In genomic region chr9:82183181-82183860, GRCh38 we compare ENCODE assay signal across 23 cellular contexts.
DNase-seq lines count a peak whose midpoint lies in the region; ATAC-seq and TF ChIP-seq lines count a peak whose summit lies in the region.
"Had no signal": no experiment of that assay in that cellular context is flagged by ENCODE, and none has a peak within 500 bp of the region (broad histone marks: within the 10 kb centered on the region; RNA-seq: fewer than 3 reads in every experiment).

No MANE protein-coding gene starts in this region.

- no peaks in the 10 kb centered on the region for H3K79me2 ChIP-seq in OCI-LY7 (ENCODE audit: insufficient read depth, low read depth, low read length)

- no peaks in the 10 kb centered on the region; the same call in 1 of the 2 replicates for H3K9me3 ChIP-seq in OCI-LY7 (ENCODE audit: low read length)
- H3K9me3 ChIP-seq: A549 had no signal

- H3K27ac ChIP-seq in OCI-LY7 (ENCODE audit: low read depth, low read length, poor library complexity, severe bottlenecking) = peak overlapping the region; percentile 86
- H3K27ac ChIP-seq: A549, RWPE1 had no signal

- H3K9me2 ChIP-seq in OCI-LY7 (ENCODE audit: insufficient read depth, low read length) = no peaks in the 10 kb centered on the region

- H3K36me3 ChIP-seq in OCI-LY7 (ENCODE audit: insufficient read depth, low read length) = no peaks in the 10 kb centered on the region; the same call in 1 of the 2 replicates

- CTCF ChIA-PET in OCI-LY7 (lab: Charles Lee; ENCODE audit: unreplicated experiment) = no interaction called here

- TF ChIP-seq CTCF in AG10803 (conservative IDR thresholded peaks at IDR 0.05; ENCODE audit: low read length) (no peak), OCI-LY7 (conservative IDR thresholded peaks at IDR 0.05; ENCODE audit: low read length) (no peak), fibroblast of the aortic adventitia (IDR thresholded peaks at IDR 0.05; ENCODE audit: insufficient read depth, low read length) (no peak)

- H3K4me3 ChIP-seq in AG10803 (ENCODE audit: low read length) = no peak overlapping the region
- H3K4me3 ChIP-seq in OCI-LY7 (ENCODE audit: low read depth, low read length, poor library complexity, severe bottlenecking) = no peak overlapping the region
- H3K4me3 ChIP-seq in fibroblast of the aortic adventitia (ENCODE audit: low read depth, low read length) = no peak overlapping the region
- H3K4me3 ChIP-seq: A549, GM12878 had no signal

- DNase-seq in AG08395 (ENCODE audit: low spot score) = peak; percentile 2
- peak; percentile 40 for DNase-seq in AG10803 (ENCODE audit: low read depth)
- peak; percentile 73 for DNase-seq in OCI-LY7 (ENCODE audit: low spot score)
- DNase-seq in fibroblast of the aortic adventitia (ENCODE audit: low read depth) = peak; percentile 30
- no peak for DNase-seq in amygdala (lab: John Stamatoyannopoulos, UW)
- DNase-seq in activated CD4-positive, alpha-beta T cell treated with anti-CD3 and anti-CD28 coated beads for 1 hour = no peak
- DNase-seq: Calu3, HCEC 1CT, KBM-7, NCI-H1048, NCI-H1417, NCI-H1694, NCI-H2029 treated with DMSO at 0.1 percent for 48 hours, NCI-H2171, NCI-H226, NCI-H510A treated with DMSO at 0.1 percent for 48 hours, NCI-H748 treated with DMSO at 0.1 percent for 48 hours, SHP77, T-helper 1 cell had no signal

- intact Hi-C loops in OCI-LY7 (cut with micrococcal nuclease; ENCODE audit: unreplicated experiment) = loop anchor here (5.0 kb wide), 1 partner anchor 81 kb away; no protein-coding TSS in a partner anchor

- H3K4me2 ChIP-seq in OCI-LY7 (ENCODE audit: low read length) = peak overlapping the region; percentile 67
- H3K4me2 ChIP-seq: A549 had no signal

- no TSS peak for BruUV-seq in OCI-LY7 (replicated peaks; lab: Mats Ljungman, UMichigan)

- H2AFZ ChIP-seq in OCI-LY7 (ENCODE audit: low read length) = peak overlapping the region; percentile 88; the same call in 1 of the 2 replicates

- peaks cover 56% of the 10 kb centered on the region for H3K4me1 ChIP-seq in OCI-LY7 (ENCODE audit: insufficient read depth, low read length, poor library complexity, severe bottlenecking)
- H3K4me1 ChIP-seq: A549 had no signal

- ATAC-seq in GM19452 (IDR thresholded peaks at IDR 0.05; ENCODE audit: unreplicated experiment) = no peak
- ATAC-seq: A549, GM12878 had no signal

- H4K20me1 ChIP-seq in OCI-LY7 (ENCODE audit: insufficient read depth, low read length) = no peaks in the 10 kb centered on the region

- POLR2A ChIA-PET in OCI-LY7 (lab: Charles Lee) = interaction anchor here (0.8 to 5.6 kb wide), 6 partner anchors 13 to 67 kb away, joined by 3 to 46 read pairs (median 4); no protein-coding TSS in a partner anchor

Comparison
In these comparisons a context has a peak if more than half of its experiments do, and no peak if none do; other contexts are left out.
1. DNase-seq: peak in AG08395 (single experiment), AG10803 (single experiment), OCI-LY7 (single experiment) and fibroblast of the aortic adventitia (single experiment); none in amygdala (0 of 56) and activated CD4-positive, alpha-beta T cell treated with anti-CD3 and anti-CD28 coated beads for 1 hour (single experiment).